ENCODE assay signal across 9 cellular contexts in genomic region chr12:12714276-12715001, GRCh38. TPM values are rescaled to one million over a fixed set of nuclear protein-coding genes. Genes with fewer than 3 reads are reported as not detected.
A peak's percentile ranks its signal among the peaks of the same experiment; 100 is the strongest.
DNase-seq lines count a peak whose midpoint lies in the region; TF ChIP-seq lines count a peak whose summit lies in the region.
"Had no signal": no experiment of that assay in that cellular context is flagged by ENCODE, and none has a peak within 500 bp of the region (broad histone marks: within the 10 kb centered on the region; RNA-seq: fewer than 3 reads in every experiment).

No MANE protein-coding gene starts in this region.

- H3K9ac ChIP-seq in liver (ENCODE audit: low read depth in 1 of 2, low read length in 2 of 2) = peak overlapping the region; percentile 3 to 60

- H3K27me3 ChIP-seq in HL-60 (ENCODE audit: insufficient read depth, poor library complexity, severe bottlenecking) (no peaks in the 10 kb centered on the region), liver (ENCODE audit: control insufficient read depth in 4 of 4, insufficient read depth in 4 of 4, low read length in 3 of 4) (no peaks in the 10 kb centered on the region)

- peak overlapping the region; percentile 100 for H3K27ac ChIP-seq in HL-60 (replicated peaks)
- H3K27ac ChIP-seq in liver (ENCODE audit: low read depth in 1 of 2, low read length in 2 of 2) = peak overlapping the region; percentile 62 to 99
- peak overlapping the region; percentile 99 for H3K27ac ChIP-seq in substantia nigra (ENCODE audit: low read depth, low read length, poor library complexity, severe bottlenecking)

- no peaks in the 10 kb centered on the region for H3K9me3 ChIP-seq in liver (ENCODE audit: control insufficient read depth in 4 of 4, low read length in 3 of 4)

- 48% methylated on average over 23 of the region's 23 CpGs for WGBS in liver

- peaks cover 0 to 4% (median 0%) of the 10 kb centered on the region in 4 donors for H3K36me3 ChIP-seq in liver (ENCODE audit: control insufficient read depth in 4 of 4, insufficient read depth in 3 of 4, low read depth in 1 of 4, low read length in 3 of 4)

- TF ChIP-seq RAD21 in liver (IDR thresholded peaks at IDR 0.05) = no peak

- TF ChIP-seq CTCF in HL-60 (IDR thresholded peaks at IDR 0.05; ENCODE audit: insufficient read depth, low read length) = no peak
- peak; percentile 28 for TF ChIP-seq CTCF in cardiac fibroblast (IDR thresholded peaks at IDR 0.05; ENCODE audit: low read depth, low read length)
- no peak for TF ChIP-seq CTCF in liver (IDR thresholded peaks at IDR 0.05; ENCODE audit: low read depth, low read length, missing input control)

- H3K4me1 ChIP-seq in liver (ENCODE audit: control insufficient read depth in 4 of 4, insufficient read depth in 4 of 4, low read length in 3 of 4) = peaks cover 0 to 21% (median 10%) of the 10 kb centered on the region in 4 donors

- DNase-seq in DMS 273 (lab: John Stamatoyannopoulos, UW; ENCODE audit: unreplicated experiment) (peak; percentile 17), DMS 273 treated with DMSO at 0.1 percent for 48 hours (lab: John Stamatoyannopoulos, UW) (no peak), HL-60 (ENCODE audit: low read depth in 1 of 2, low spot score in 1 of 2) (peak in 1 of 2 experiments; percentile 24), T follicular helper cell (ENCODE audit: low read depth) (peak; percentile 39), cardiac fibroblast (ENCODE audit: low read depth in 2 of 2) (peak; percentile 26 to 36), substantia nigra (lab: John Stamatoyannopoulos, UW) (peak in 35 of 49 donors; percentile 8 to 71 (median 36)), NCI-H146 (lab: John Stamatoyannopoulos, UW) (no peak)

- H3K4me3 ChIP-seq in HL-60 (replicated peaks; ENCODE audit: insufficient read depth, low read length) = no peak overlapping the region
- H3K4me3 ChIP-seq in cardiac fibroblast (replicated peaks in 1 of 2; ENCODE audit: low read depth in 2 of 2, low read length in 2 of 2) = peak overlapping the region; percentile 7 to 8
- no peak overlapping the region for H3K4me3 ChIP-seq in liver (ENCODE audit: low read depth in 1 of 3, low read length in 3 of 3)

TF ChIP-seq in liver, 16 proteins besides CTCF, POLR2A, EP300 and RAD21:
- TF ChIP-seq FOXA2 (IDR thresholded peaks at IDR 0.05) (no peak), YY1 (IDR thresholded peaks at IDR 0.05) (peak; percentile 5)
TF ChIP-seq in liver: peak in this region for 1.

RNA-seq across cellular contexts. Expression of gene CDKN1B, which starts 2.7 kb away (rescaled TPM):
- 10 to 100 TPM; 24.7 to 67.5 TPM for total RNA-seq in liver
- 10 to 100 TPM in 1 of 2 donors, 1 to 10 TPM in 1; 7.8 to 20.3 TPM for polyA plus RNA-seq in liver

RNA-seq across cellular contexts. Expression of gene GPR19, which starts 18.5 kb away (rescaled TPM):
- total RNA-seq in liver = under 1 TPM in 1 of 2 donors, not detected in 1; 0.89 TPM
- polyA plus RNA-seq in liver = under 1 TPM in 1 of 2 donors, not detected in 1; 0.08 TPM
- total RNA-seq: myocyte had no signal

Comparison
In these comparisons a context has a peak if more than half of its experiments do, and no peak if none do; other contexts are left out.
1. DNase-seq: peak in DMS 273 (single experiment), T follicular helper cell (single experiment), cardiac fibroblast (2 of 2) and substantia nigra (35 of 49); none in DMS 273 treated with DMSO at 0.1 percent for 48 hours (single experiment) and NCI-H146 (single experiment).
2. H3K4me3 ChIP-seq: peak in cardiac fibroblast (2 of 2); none in HL-60 (single experiment) and liver (0 of 3).
3. Peak in every context shown above with its lines, with median percentiles within 50 percentile points of each other: H3K27ac ChIP-seq.